ENCODE assay signal across 8 cellular contexts in the genomic region with DNA sequence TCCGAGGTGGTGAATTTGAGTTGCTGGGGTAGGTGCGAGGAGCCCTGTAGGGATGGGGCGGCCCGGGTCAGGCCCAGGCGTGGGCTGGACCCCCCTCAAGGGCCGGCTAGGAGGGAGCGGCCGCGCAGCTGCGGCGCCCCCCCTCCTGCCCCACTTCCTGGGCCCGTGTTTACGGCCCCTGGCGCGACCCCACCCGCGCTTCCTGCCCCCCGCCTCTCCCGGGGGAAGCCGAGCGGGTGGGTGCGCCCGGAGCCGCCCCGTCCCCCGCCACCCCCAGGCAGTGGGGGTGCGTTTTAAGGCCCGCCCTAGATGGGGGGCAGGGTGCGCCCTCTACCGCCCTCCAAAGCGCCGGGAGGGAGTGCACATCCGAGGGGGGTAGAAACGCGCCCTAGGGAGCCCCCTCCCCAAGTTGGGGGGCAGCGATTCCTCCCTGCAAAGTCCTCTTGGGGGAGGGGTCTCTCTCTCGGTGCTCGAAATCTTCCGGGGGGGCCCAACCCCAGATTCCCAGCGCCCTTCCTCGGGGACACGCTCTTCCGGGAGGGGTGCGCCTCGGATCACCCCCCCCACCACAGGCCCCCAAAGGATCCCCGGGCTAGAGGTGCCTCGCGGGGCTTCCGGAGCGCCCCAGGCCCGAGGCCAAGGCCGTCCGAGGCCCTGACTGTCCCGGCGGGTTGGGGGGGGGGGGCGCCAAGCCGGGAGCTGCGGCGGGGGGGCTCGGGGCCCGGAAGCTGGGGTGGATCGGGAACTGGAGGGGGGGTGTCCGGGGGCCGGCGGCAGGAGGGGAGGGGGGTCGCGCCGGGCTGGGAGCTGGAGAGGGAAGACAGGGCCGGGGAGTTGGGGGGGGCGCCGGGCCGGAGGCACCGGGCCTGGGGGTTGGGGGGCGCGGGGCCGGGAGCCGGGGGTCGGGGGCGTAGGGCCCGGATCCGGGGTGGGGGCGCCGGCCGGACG. TPM values are rescaled to one million over a fixed set of nuclear protein-coding genes. Genes with fewer than 3 reads are reported as not detected.
DNase-seq lines count a peak whose midpoint lies in the region; ATAC-seq and TF ChIP-seq lines count a peak whose summit lies in the region.

No MANE protein-coding gene starts in this region.

- peak overlapping the region; percentile 76 for H3K9ac ChIP-seq in rectal smooth muscle tissue (ENCODE audit: low read length)

- DNase-seq in GM13977 (ENCODE audit: low spot score) (peak; percentile 87), RPMI7951 (ENCODE audit: low read depth) (peak; percentile 27), left cardiac atrium (peak; percentile 73), 8988T (no peak)
- DNase-seq in activated naive CD8-positive, alpha-beta T cell treated with anti-CD3 and anti-CD28 coated beads for 36 hours: peak; percentile 68

- no peaks in the 10 kb centered on the region for H3K27me3 Mint-ChIP-seq in activated naive CD8-positive, alpha-beta T cell treated with anti-CD3 and anti-CD28 coated beads for 36 hours

- no peaks in the 10 kb centered on the region for H3K9me3 Mint-ChIP-seq in activated naive CD8-positive, alpha-beta T cell treated with anti-CD3 and anti-CD28 coated beads for 36 hours

- in situ Hi-C loops in GM13977 (cut with MboI; ENCODE audit: low pct_unique_long_range_greater_than_20kb, low sequenced_read_pairs, unreplicated experiment): no loop called here

- peaks cover 21% of the 10 kb centered on the region for H3K36me3 Mint-ChIP-seq in activated naive CD8-positive, alpha-beta T cell treated with anti-CD3 and anti-CD28 coated beads for 36 hours

- peak; percentile 39 for TF ChIP-seq CTCF in GM13977 (IDR thresholded peaks at IDR 0.05; ENCODE audit: extremely low read depth, insufficient read depth, missing control alignments)

- peak overlapping the region; percentile 89 for H3K27ac Mint-ChIP-seq in activated naive CD8-positive, alpha-beta T cell treated with anti-CD3 and anti-CD28 coated beads for 36 hours

- peaks cover 17% of the 10 kb centered on the region for H3K36me3 ChIP-seq in rectal smooth muscle tissue (ENCODE audit: control insufficient read depth, insufficient read depth, low read length)

- peaks cover 20% of the 10 kb centered on the region for H3K4me1 ChIP-seq in rectal smooth muscle tissue (ENCODE audit: control insufficient read depth, insufficient read depth, low read length)

- peak overlapping the region; percentile 82 for H3K4me3 Mint-ChIP-seq in activated naive CD8-positive, alpha-beta T cell treated with anti-CD3 and anti-CD28 coated beads for 36 hours

- H3K27me3 ChIP-seq in rectal smooth muscle tissue (ENCODE audit: control insufficient read depth, insufficient read depth, low read length): no peaks in the 10 kb centered on the region

- peak overlapping the region; percentile 97 for H3K27ac ChIP-seq in rectal smooth muscle tissue (ENCODE audit: low read depth, low read length)

- ATAC-seq in left cardiac atrium (peak; percentile 59), GM18498 (IDR thresholded peaks at IDR 0.05; ENCODE audit: unreplicated experiment) (no peak), GM19455 (IDR thresholded peaks at IDR 0.05; ENCODE audit: unreplicated experiment) (no peak)

- peak overlapping the region; percentile 79 for H3K4me3 ChIP-seq in rectal smooth muscle tissue (ENCODE audit: low read length)

- H3K4me1 Mint-ChIP-seq in activated naive CD8-positive, alpha-beta T cell treated with anti-CD3 and anti-CD28 coated beads for 36 hours: peaks cover 31% of the 10 kb centered on the region

- intact Hi-C loops in left cardiac atrium (cut with DNase I): no loop called here

RNA-seq across cellular contexts. Expression of a gene that starts 0.8 kb away (rescaled TPM):
- total RNA-seq in RPMI7951 (2014; rRNA removed; shearing (Covaris generic)): 178 and 208 TPM in 2 replicates
- 100 to 1,000 TPM; 221 to 222 TPM for total RNA-seq in activated naive CD8-positive, alpha-beta T cell treated with anti-CD3 and anti-CD28 coated beads for 36 hours
- total RNA-seq in left cardiac atrium: 100 to 1,000 TPM; 698 to 715 TPM

RNA-seq across cellular contexts. Expression of a gene that starts 32.4 kb away (rescaled TPM):
- total RNA-seq in RPMI7951 (2014; rRNA removed; shearing (Covaris generic)): not detected in 2 replicates
- total RNA-seq in activated naive CD8-positive, alpha-beta T cell treated with anti-CD3 and anti-CD28 coated beads for 36 hours: 1 to 10 TPM; 1.4 to 2.3 TPM
- 10 to 100 TPM; 61.0 to 66.7 TPM for total RNA-seq in left cardiac atrium

RNA-seq across cellular contexts. Expression of a gene that starts 32.7 kb away (rescaled TPM):
- total RNA-seq in RPMI7951 (2014; rRNA removed; shearing (Covaris generic)): 35.9 and 56.3 TPM in 2 replicates
- total RNA-seq in activated naive CD8-positive, alpha-beta T cell treated with anti-CD3 and anti-CD28 coated beads for 36 hours: 1 to 10 TPM; 4.5 to 4.6 TPM
- 10 to 100 TPM; 55.1 to 64.3 TPM for total RNA-seq in left cardiac atrium

Comparison
In these comparisons a context has a peak if more than half of its experiments do, and no peak if none do; other contexts are left out.
1. ATAC-seq: peak in left cardiac atrium (2 of 2); none in GM18498 (single experiment) and GM19455 (single experiment).
2. RNA of a gene that starts 32.4 kb away (total RNA-seq): 61.0 to 66.7 TPM in left cardiac atrium; 1.4 to 2.3 TPM in activated naive CD8-positive, alpha-beta T cell treated with anti-CD3 and anti-CD28 coated beads for 36 hours and not detected in RPMI7951; every median in the first group is over 10 times any median in the second.